ENCODE assay signal across 14 cellular contexts in genomic region chr3:177069514-177070329, GRCh38.
DNase-seq lines count a peak whose midpoint lies in the region; ATAC-seq and TF ChIP-seq lines count a peak whose summit lies in the region.
"Had no signal": no experiment of that assay in that cellular context is flagged by ENCODE, and none has a peak within 500 bp of the region (broad histone marks: within the 10 kb centered on the region; RNA-seq: fewer than 3 reads in every experiment).

No MANE protein-coding gene starts in this region.

- H3K4me3 ChIP-seq in skeletal muscle cell (ENCODE audit: low read depth, low read length), result no peak overlapping the region
- H3K4me3 ChIP-seq: right atrium auricular region, uterus had no signal

- H3K27me3 Mint-ChIP-seq in activated CD4-positive, alpha-beta T cell treated with anti-CD3 and anti-CD28 coated beads, Interleukin-2, amount 10 ng/mL, durations not matched to agents 7 days and 5 days, result no peaks in the 10 kb centered on the region
- H3K27me3 Mint-ChIP-seq in chondrocyte (ENCODE audit: low read depth), result no peaks in the 10 kb centered on the region

- POLR2A ChIA-PET in activated CD4-positive, alpha-beta T cell treated with anti-CD3 and anti-CD28 coated beads, Interleukin-2, amount 10 ng/mL, durations not matched to agents 7 days and 5 days (lab: Charles Lee), result no interaction called here

- no peak overlapping the region for H3K4me3 Mint-ChIP-seq in activated CD4-positive, alpha-beta T cell treated with anti-CD3 and anti-CD28 coated beads, Interleukin-2, amount 10 ng/mL, durations not matched to agents 7 days and 5 days
- H3K4me3 Mint-ChIP-seq in chondrocyte (ENCODE audit: unreplicated experiment), result no peak overlapping the region
- H3K4me3 Mint-ChIP-seq: CD8-positive, alpha-beta T cell; T-helper 2 cell treated with Interferon-gamma antibody and Interleukin-4, amounts not matched to agents 5 μg/mL and 100 μg/mL, for 36 hours had no signal

- no peaks in the 10 kb centered on the region for H3K9me3 Mint-ChIP-seq in activated CD4-positive, alpha-beta T cell treated with anti-CD3 and anti-CD28 coated beads, Interleukin-2, amount 10 ng/mL, durations not matched to agents 7 days and 5 days
- H3K9me3 Mint-ChIP-seq in chondrocyte (ENCODE audit: low read depth), result no peaks in the 10 kb centered on the region
- H3K9me3 Mint-ChIP-seq: CD8-positive, alpha-beta T cell; T-helper 2 cell treated with Interferon-gamma antibody and Interleukin-4, amounts not matched to agents 5 μg/mL and 100 μg/mL, for 36 hours had no signal

- CTCF ChIA-PET in activated CD4-positive, alpha-beta T cell treated with anti-CD3 and anti-CD28 coated beads, Interleukin-2, amount 10 ng/mL, durations not matched to agents 7 days and 5 days (lab: Charles Lee), result interaction anchor here (1.1 to 1.6 kb wide), 2 partner anchors 123 to 129 kb away, joined by 4 to 6 read pairs; no protein-coding TSS in a partner anchor

- ATAC-seq in HG02973 (IDR thresholded peaks at IDR 0.05; ENCODE audit: unreplicated experiment), result no peak
- no peak for ATAC-seq in HG03025 (IDR thresholded peaks at IDR 0.05; ENCODE audit: low FRiP score, unreplicated experiment)
- no peak for ATAC-seq in GM21528 (IDR thresholded peaks at IDR 0.05; ENCODE audit: low FRiP score, unreplicated experiment)
- ATAC-seq: CD8-positive, alpha-beta T cell had no signal

- H3K27ac Mint-ChIP-seq in activated CD4-positive, alpha-beta T cell treated with anti-CD3 and anti-CD28 coated beads, Interleukin-2, amount 10 ng/mL, durations not matched to agents 7 days and 5 days, result peak overlapping the region; percentile 11
- peak overlapping the region; percentile 42 for H3K27ac Mint-ChIP-seq in chondrocyte (ENCODE audit: unreplicated experiment)
- H3K27ac Mint-ChIP-seq: T-helper 2 cell treated with Interferon-gamma antibody and Interleukin-4, amounts not matched to agents 5 μg/mL and 100 μg/mL, for 36 hours had no signal

- H3K36me3 Mint-ChIP-seq in activated CD4-positive, alpha-beta T cell treated with anti-CD3 and anti-CD28 coated beads, Interleukin-2, amount 10 ng/mL, durations not matched to agents 7 days and 5 days (ENCODE audit: low read depth), result peaks cover 28% of the 10 kb centered on the region
- peaks cover 8% of the 10 kb centered on the region for H3K36me3 Mint-ChIP-seq in chondrocyte (ENCODE audit: low read depth)

- H3K4me1 Mint-ChIP-seq in activated CD4-positive, alpha-beta T cell treated with anti-CD3 and anti-CD28 coated beads, Interleukin-2, amount 10 ng/mL, durations not matched to agents 7 days and 5 days, result peaks cover 12% of the 10 kb centered on the region
- H3K4me1 Mint-ChIP-seq in chondrocyte (ENCODE audit: low read depth), result peaks cover 54% of the 10 kb centered on the region

- TF ChIP-seq CTCF in chondrocyte (IDR thresholded peaks at IDR 0.05), result no peak

- DNase-seq in activated CD4-positive, alpha-beta T cell treated with anti-CD3 and anti-CD28 coated beads, Interleukin-2, amount 10 ng/mL, durations not matched to agents 7 days and 5 days, result no peak
- no peak for DNase-seq in activated CD4-positive, alpha-beta T cell treated with anti-CD3 and anti-CD28 coated beads for 1 hour
- peak; percentile 13 to 41 for DNase-seq in NCI-H446 (lab: John Stamatoyannopoulos, UW)
- DNase-seq in chondrocyte (ENCODE audit: low spot score), result no peak
- peak; percentile 39 for DNase-seq in skeletal muscle cell (ENCODE audit: low read depth)
- DNase-seq: activated CD8-positive, alpha-beta memory T cell treated with anti-CD3 and anti-CD28 coated beads, Interleukin-2, amount 50 U/mL, for 48 hours; CD8-positive, alpha-beta T cell; head of caudate nucleus; uterus had no signal

Comparison
In these comparisons a context has a peak if more than half of its experiments do, and no peak if none do; other contexts are left out.
1. DNase-seq: peak in NCI-H446 (2 of 2) and skeletal muscle cell (single experiment); none in activated CD4-positive, alpha-beta T cell treated with anti-CD3 and anti-CD28 coated beads, Interleukin-2, amount 10 ng/mL, durations not matched to agents 7 days and 5 days (single experiment), activated CD4-positive, alpha-beta T cell treated with anti-CD3 and anti-CD28 coated beads for 1 hour (single experiment) and chondrocyte (single experiment).